8 cellular contexts compared by ENCODE assay signal in genomic region chr1:183471748-183472487, GRCh38. TPM values are rescaled to one million over a fixed set of nuclear protein-coding genes. Genes with fewer than 3 reads are reported as not detected.
A peak's percentile ranks its signal among the peaks of the same experiment; 100 is the strongest.
DNase-seq lines count a peak whose midpoint lies in the region; ATAC-seq and TF ChIP-seq lines count a peak whose summit lies in the region.

No MANE protein-coding gene starts in this region.

- DNase-seq in AG04450 (ENCODE audit: low read depth, low spot score) (peak; percentile 96), NCI-H226 (peak; percentile 97), activated B cell treated with CpG ODN at 0.5 μM for 24 hours (peak; percentile 89), caudate nucleus (lab: John Stamatoyannopoulos, UW) (peak; percentile 82 to 100 (median 98)), immature natural killer cell (peak; percentile 96 to 97 (median 97)), smooth muscle cell of the brain vasculature (ENCODE audit: low read depth, low spot score) (peak; percentile 94)

- intact Hi-C loops in activated B cell treated with CpG ODN at 0.5 μM for 24 hours (cut with micrococcal nuclease) = loop anchor here (1.0 to 5.0 kb wide), 12 partner anchors 9 to 1443 kb away; partner anchors contain the start of genes ARPC5, DHX9, EDEM3 and RNASEL

- H3K4me3 Mint-ChIP-seq in activated B cell treated with CpG ODN at 0.5 μM for 24 hours = peak overlapping the region; percentile 97
- H3K4me3 Mint-ChIP-seq in immature natural killer cell = peak overlapping the region; percentile 95 to 100 (median 99)

- no peak for TF ChIP-seq CTCF in AG04450 (IDR thresholded peaks at IDR 0.05; ENCODE audit: low read depth, low read length)
- TF ChIP-seq CTCF in activated B cell treated with CpG ODN at 0.5 μM for 24 hours (IDR thresholded peaks at IDR 0.05) = no peak

- H3K4me3 ChIP-seq in AG04450 (ENCODE audit: low read depth, low read length) = peak overlapping the region; percentile 93

- H3K27ac Mint-ChIP-seq in activated B cell treated with CpG ODN at 0.5 μM for 24 hours (peak overlapping the region; percentile 100), immature natural killer cell (peak overlapping the region; percentile 95 to 100 (median 99))

- H3K9me3 Mint-ChIP-seq in activated B cell treated with CpG ODN at 0.5 μM for 24 hours (no peaks in the 10 kb centered on the region), immature natural killer cell (no peaks in the 10 kb centered on the region)

- POLR2A ChIA-PET in AG04450 (lab: Yijun Ruan, JAX) (interaction anchor here (0.6 to 0.7 kb wide), 3 partner anchors 136 to 191 kb away, joined by 3 read pairs; no protein-coding TSS in a partner anchor), activated B cell treated with CpG ODN at 0.5 μM for 24 hours (lab: Charles Lee) (interaction anchor here (0.5 to 4.0 kb wide), 27 partner anchors 9 to 1504 kb away, joined by 3 to 48 read pairs (median 4); partner anchors contain the start of genes ARPC5 and NCF2)

- peak; percentile 52 for ATAC-seq in GM18909 (IDR thresholded peaks at IDR 0.05; ENCODE audit: poor library complexity, unreplicated experiment)
- peak; percentile 45 for ATAC-seq in HG03196 (IDR thresholded peaks at IDR 0.05; ENCODE audit: unreplicated experiment)
- peak; percentile 68 for ATAC-seq in activated B cell treated with CpG ODN at 0.5 μM for 24 hours (ENCODE audit: low read depth)

- H3K9me3 ChIP-seq in AG04450 (ENCODE audit: control insufficient read depth, insufficient read depth, low read length) = no peaks in the 10 kb centered on the region; the same call in 1 of the 2 replicates

- H3K27me3 Mint-ChIP-seq in activated B cell treated with CpG ODN at 0.5 μM for 24 hours (no peaks in the 10 kb centered on the region), immature natural killer cell (ENCODE audit: low read depth in 3 of 3) (peaks cover 16 to 23% (median 22%) of the 10 kb centered on the region in 3 donors)

- H3K27ac ChIP-seq in AG04450 (ENCODE audit: low read depth, low read length) (peak overlapping the region; percentile 99), caudate nucleus (ENCODE audit: low read depth, low read length) (peak overlapping the region; percentile 97)

- peaks cover 25% of the 10 kb centered on the region for H3K36me3 Mint-ChIP-seq in activated B cell treated with CpG ODN at 0.5 μM for 24 hours (ENCODE audit: low read depth)
- H3K36me3 Mint-ChIP-seq in immature natural killer cell = no peaks in the 10 kb centered on the region

- CTCF ChIA-PET in AG04450 (lab: Charles Lee) (no interaction called here), activated B cell treated with CpG ODN at 0.5 μM for 24 hours (lab: Charles Lee) (interaction anchor here (0.6 kb wide), 1 partner anchor 11 kb away, joined by 4 read pairs; no protein-coding TSS in a partner anchor)

- H3K4me1 Mint-ChIP-seq in activated B cell treated with CpG ODN at 0.5 μM for 24 hours = peaks cover 36% of the 10 kb centered on the region
- H3K4me1 Mint-ChIP-seq in immature natural killer cell = peaks cover 37 to 39% of the 10 kb centered on the region in 2 donors

- H3K27me3 ChIP-seq in AG04450 (ENCODE audit: control insufficient read depth, insufficient read depth, low read length) = no peaks in the 10 kb centered on the region

RNA-seq across cellular contexts. Expression of gene SMG7, which starts 0.4 kb away (rescaled TPM):
- polyA plus RNA-seq in AG04450 (2011; rRNA removed) (30.3 and 35.1 TPM in 2 replicates), immature natural killer cell (10 to 100 TPM in 2 of 3 donors, 1 to 10 TPM in 1; 6.4 to 38.5 (median 11.2) TPM)
- polyA minus RNA-seq in AG04450 (2011; rRNA and poly(A)+ RNA removed) = 53.8 and 56.6 TPM in 2 replicates
- total RNA-seq in activated B cell treated with CpG ODN at 0.5 μM for 24 hours = 79.4 and 83.5 TPM in 2 replicates

RNA-seq across cellular contexts. Expression of gene NMNAT2, which starts 53.7 kb away (rescaled TPM):
- polyA plus RNA-seq in AG04450 (2011; rRNA removed) = 0.16 and 0.19 TPM in 2 replicates
- 0.28 and 0.43 TPM in 2 replicates for polyA minus RNA-seq in AG04450 (2011; rRNA and poly(A)+ RNA removed)
- total RNA-seq in activated B cell treated with CpG ODN at 0.5 μM for 24 hours = not detected in 2 replicates
- polyA plus RNA-seq in immature natural killer cell = not detected

Comparison
In these comparisons a context has a peak if more than half of its experiments do, and no peak if none do; other contexts are left out.
1. Peak in every context shown above with its lines: DNase-seq, ATAC-seq, H3K4me3 ChIP-seq and H3K27ac ChIP-seq.